14 cellular contexts compared by ENCODE assay signal in the genomic region with DNA sequence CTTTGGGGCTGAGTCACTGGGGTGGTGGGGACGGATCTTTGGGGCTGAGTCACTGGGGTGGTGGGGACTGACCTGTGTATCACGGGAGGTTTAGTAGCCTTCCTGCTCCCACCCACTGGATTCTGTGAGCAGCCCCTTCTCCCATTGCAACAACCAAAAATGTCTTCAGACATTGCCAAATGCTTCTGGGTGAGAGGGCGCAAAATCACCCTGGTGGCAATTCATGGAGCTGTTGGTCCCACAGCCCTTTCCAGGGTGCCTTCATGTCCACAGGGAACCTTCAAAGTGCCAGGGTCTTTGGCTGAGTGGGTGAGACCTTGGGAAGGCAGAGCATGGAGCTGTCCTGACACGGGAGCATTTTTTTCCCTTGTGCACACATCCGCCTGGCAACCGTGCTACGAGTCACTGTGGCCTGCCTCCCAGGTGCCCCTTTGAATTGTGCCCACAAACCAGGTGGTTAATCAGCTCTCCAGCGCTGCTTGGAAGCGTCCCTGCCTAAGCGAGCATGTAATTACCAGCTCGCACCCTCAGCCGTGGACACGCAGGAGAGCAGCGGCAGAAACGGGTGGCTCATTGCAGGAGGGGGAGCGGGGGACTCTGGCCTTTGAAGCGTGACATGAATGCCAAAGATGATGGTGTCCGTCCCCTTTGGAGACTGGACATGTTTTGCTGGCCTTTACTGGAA. TPM values are rescaled to one million over a fixed set of nuclear protein-coding genes. Genes with fewer than 3 reads are reported as not detected.
DNase-seq lines count a peak whose midpoint lies in the region; ATAC-seq lines count a peak whose summit lies in the region.
"Had no signal": no experiment of that assay in that cellular context is flagged by ENCODE, and none has a peak within 500 bp of the region (broad histone marks: within the 10 kb centered on the region; RNA-seq: fewer than 3 reads in every experiment).

No MANE protein-coding gene starts in this region.

- no peak overlapping the region for H3K9ac ChIP-seq in GM23248
- H3K9ac ChIP-seq: parathyroid adenoma had no signal

- peaks cover 19% of the 10 kb centered on the region for H3K4me1 ChIP-seq in GM23248 (ENCODE audit: insufficient read depth)
- H3K4me1 ChIP-seq: parathyroid adenoma had no signal

- peak overlapping the region; percentile 66 for H3K27ac ChIP-seq in GM23248
- H3K27ac ChIP-seq: C4-2B, parathyroid adenoma had no signal

- no peaks in the 10 kb centered on the region for H4K20me1 ChIP-seq in GM23248 (ENCODE audit: insufficient read depth)

- no peak overlapping the region for H3K4me3 ChIP-seq in GM23248

- ATAC-seq in GM18517 (IDR thresholded peaks at IDR 0.05; ENCODE audit: unreplicated experiment), result no peak
- no peak for ATAC-seq in HG03280 (IDR thresholded peaks at IDR 0.05; ENCODE audit: unreplicated experiment)

- H2AFZ ChIP-seq in GM23248, result no peak overlapping the region
- H2AFZ ChIP-seq: parathyroid adenoma had no signal

- H3F3A ChIP-seq in GM23248 (ENCODE audit: insufficient read depth), result peaks cover 36% of the 10 kb centered on the region

- no peaks in the 10 kb centered on the region for H3K79me2 ChIP-seq in GM23248 (ENCODE audit: insufficient read depth)
- H3K79me2 ChIP-seq: parathyroid adenoma had no signal

- H3K4me2 ChIP-seq in GM23248 (ENCODE audit: unreplicated experiment), result no peak overlapping the region

- DNase-seq in A172 (ENCODE audit: low spot score), result peak; percentile 58
- peak; percentile 41 for DNase-seq in GM23248
- peak; percentile 90 for DNase-seq in RPMI7951 (ENCODE audit: low read depth)
- peak; percentile 80 for DNase-seq in glomerular visceral epithelial cell (ENCODE audit: extremely low spot score)
- DNase-seq in middle frontal gyrus (ENCODE audit: extremely low spot score, low spot score), result no peak
- DNase-seq in HuH-7.5 (ENCODE audit: low spot score), result no peak
- DNase-seq: GF-D8, NCI-H2081 treated with DMSO at 0.1 percent for 48 hours had no signal

- no peaks in the 10 kb centered on the region for H3K36me3 ChIP-seq in GM23248 (ENCODE audit: low read depth)

- WGBS in GM23248 (ENCODE audit: low coverage in 1 of 2, low lambda C conversion rate in 2 of 2, missing lambda C conversion rate in 2 of 2), 2 experiments, result 77 to 85% methylated on average over 16 to 18 of the region's 18 CpGs

- in situ Hi-C loops in GM23248 (cut with MboI), result no loop called here

- no peaks in the 10 kb centered on the region for H3K27me3 ChIP-seq in GM23248 (replicated peaks; ENCODE audit: insufficient read depth)

- no peaks in the 10 kb centered on the region for H3K9me3 ChIP-seq in GM23248 (ENCODE audit: low read depth)

- no peaks in the 10 kb centered on the region for H3K9me2 ChIP-seq in GM23248 (ENCODE audit: insufficient read depth)

RNA-seq across cellular contexts. Expression of gene APCDD1L, which starts 27.4 kb away (rescaled TPM):
- 0.78 and 2.4 TPM in 2 replicates for total RNA-seq in A172 (2014; rRNA removed; shearing (Covaris generic))
- total RNA-seq in GM23248 (2014; rRNA removed; shearing (Covaris generic)), result 19.5 and 25.6 TPM in 2 replicates
- polyA plus RNA-seq in GM23248 (2016; fragmentation: Nextera tagmentation; extraction: Ambion mirVana), result 15.7 and 16.6 TPM in 2 replicates
- total RNA-seq in RPMI7951 (2014; rRNA removed; shearing (Covaris generic)), result 122 and 149 TPM in 2 replicates
- total RNA-seq: activated CD8-positive, alpha-beta memory T cell treated with anti-CD3 and anti-CD28 coated beads for 36 hours; lung microvascular endothelial cell had no signal

Comparison
In these comparisons a context has a peak if more than half of its experiments do, and no peak if none do; other contexts are left out.
1. DNase-seq: peak in A172 (single experiment), GM23248 (single experiment), RPMI7951 (single experiment) and glomerular visceral epithelial cell (single experiment); none in middle frontal gyrus (single experiment) and HuH-7.5 (single experiment).